Comparison of ENCODE assay signal across 26 cellular contexts in the genomic region with DNA sequence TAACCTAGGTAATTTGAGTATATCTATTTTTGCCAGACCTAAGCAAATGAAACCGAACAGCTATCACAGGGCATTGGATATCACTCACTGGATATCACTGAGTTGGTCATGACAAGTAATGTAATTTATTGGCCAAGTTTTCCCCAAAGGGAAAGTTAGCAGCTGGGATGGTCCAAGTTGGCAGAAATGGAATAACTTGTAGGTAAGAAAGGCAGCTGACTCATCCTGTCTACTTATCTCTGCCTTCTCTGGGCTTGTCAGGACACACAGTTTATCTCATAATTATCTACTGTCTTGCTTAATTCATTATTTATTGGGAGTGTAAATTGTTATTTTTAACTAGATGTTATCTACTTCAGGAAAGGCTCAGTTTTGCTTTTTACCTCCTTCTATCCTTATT.
"Had no signal": no experiment of that assay in that cellular context is flagged by ENCODE, and none has a peak within 500 bp of the region (broad histone marks: within the 10 kb centered on the region; RNA-seq: fewer than 3 reads in every experiment).

No MANE protein-coding gene starts in this region.

- H3K4me3 ChIP-seq: coronary artery, dorsolateral prefrontal cortex, esophagus muscularis mucosa, gastrocnemius medialis, heart right ventricle, left lung, lower lobe of right lung, mucosa of descending colon had no signal

- H3K9me3 ChIP-seq: esophagus muscularis mucosa, gastrocnemius medialis, heart right ventricle, lower lobe of right lung, mucosa of descending colon had no signal

- H3K36me3 Mint-ChIP-seq: memory B cell; naive B cell; naive thymus-derived CD8-positive, alpha-beta T cell had no signal

- H3K27ac ChIP-seq: coronary artery, dorsolateral prefrontal cortex, esophagus muscularis mucosa, gastrocnemius medialis, heart right ventricle, left lung, lower lobe of right lung had no signal

- H3K4me3 Mint-ChIP-seq: memory B cell; naive B cell; naive thymus-derived CD8-positive, alpha-beta T cell had no signal

- H3K27me3 Mint-ChIP-seq: memory B cell; naive B cell; naive thymus-derived CD8-positive, alpha-beta T cell had no signal

- H3K9me3 Mint-ChIP-seq: memory B cell had no signal

- H3K4me1 Mint-ChIP-seq: memory B cell; naive B cell; naive thymus-derived CD8-positive, alpha-beta T cell had no signal

- DNase-seq: dermis blood vessel endothelial cell; dorsolateral prefrontal cortex; effector CD4-positive, alpha-beta T cell; effector memory CD4-positive, alpha-beta T cell; foreskin melanocyte; gastrocnemius medialis; glutamatergic neuron; heart right ventricle; hippocampal formation; kidney; kidney glomerular epithelial cell; left colon; left lung; left ventricle myocardium superior; lower lobe of right lung; mesendoderm; midbrain; mucosa of descending colon; naive B cell; naive thymus-derived CD8-positive, alpha-beta T cell had no signal

- H3K36me3 ChIP-seq: esophagus muscularis mucosa, gastrocnemius medialis, heart right ventricle, left lung, lower lobe of right lung had no signal

- H3K27ac Mint-ChIP-seq: memory B cell; naive B cell; naive thymus-derived CD8-positive, alpha-beta T cell had no signal

- H3K4me1 ChIP-seq: esophagus muscularis mucosa, gastrocnemius medialis, heart right ventricle, left lung, lower lobe of right lung had no signal

- H3K27me3 ChIP-seq: esophagus muscularis mucosa, gastrocnemius medialis, heart right ventricle, left lung had no signal

- FAIRE-seq: colon, endothelial cell of umbilical vein, islet of Langerhans, kidney had no signal
